Comparison of ENCODE assay signal across 40 cellular contexts in genomic region chr1:241697640-241698018, GRCh38. TPM values are rescaled to one million over a fixed set of nuclear protein-coding genes. Genes with fewer than 3 reads are reported as not detected.
"Had no signal": no experiment of that assay in that cellular context is flagged by ENCODE, and none has a peak within 500 bp of the region (broad histone marks: within the 10 kb centered on the region; RNA-seq: fewer than 3 reads in every experiment).

No MANE protein-coding gene starts in this region.

- H3K27me3 ChIP-seq: MG63 had no signal

- H3K9me3 ChIP-seq: MG63 had no signal

- H3K4me3 ChIP-seq: MG63 had no signal

- DNase-seq: Karpas-422, Kasumi-1, MG63, MM.1S, MV-4-11, NCI-H1048, NCI-H1092, NCI-H1092 treated with DMSO at 0.1 percent for 48 hours, NCI-H1105, NCI-H1105 treated with DMSO at 0.1 percent for 48 hours, NCI-H1417, NCI-H1417 treated with DMSO at 0.1 percent for 48 hours, NCI-H1436, NCI-H1436 treated with DMSO at 0.1 percent for 48 hours, NCI-H146, NCI-H1694, NCI-H1694 treated with DMSO at 0.1 percent for 48 hours, NCI-H187, NCI-H187 treated with DMSO at 0.1 percent for 48 hours, NCI-H1930, NCI-H2029, NCI-H2029 treated with DMSO at 0.1 percent for 48 hours, NCI-H2081, NCI-H2081 treated with DMSO at 0.1 percent for 48 hours, NCI-H2107, NCI-H2171, NCI-H2171 treated with DMSO at 0.1 percent for 48 hours, NCI-H2227 treated with DMSO at 0.1 percent for 48 hours, NCI-H226, NCI-H345, NCI-H446, NCI-H446 treated with DMSO at 0.1 percent for 48 hours, NCI-H510A, NCI-H510A treated with DMSO at 0.1 percent for 48 hours, NCI-H524, NCI-H524 treated with DMSO at 0.1 percent for 48 hours had no signal

- H3K36me3 ChIP-seq: MG63 had no signal

RNA-seq across cellular contexts. Expression of gene WDR64, which starts 45.5 kb away (rescaled TPM):
- total RNA-seq: LHCN-M2, M059J, MCF 10A, NCI-H460 had no signal
